10 cellular contexts compared by ENCODE assay signal in genomic region chrX:154317391-154318000, GRCh38. TPM values are rescaled to one million over a fixed set of nuclear protein-coding genes. Genes with fewer than 3 reads are reported as not detected.
A peak's percentile ranks its signal among the peaks of the same experiment; 100 is the strongest.
DNase-seq lines count a peak whose midpoint lies in the region; ATAC-seq and TF ChIP-seq lines count a peak whose summit lies in the region.
"Had no signal": no experiment of that assay in that cellular context is flagged by ENCODE, and none has a peak within 500 bp of the region (broad histone marks: within the 10 kb centered on the region; RNA-seq: fewer than 3 reads in every experiment).

No MANE protein-coding gene starts in this region.

- no peak for TF ChIP-seq POLR2A in spleen (IDR thresholded peaks at IDR 0.05)

- H3K9me2 ChIP-seq in PC-3 (replicated peaks; ENCODE audit: low read length) = no peaks in the 10 kb centered on the region

- no peak overlapping the region for H3K9ac ChIP-seq in PC-3 (ENCODE audit: low read length)

- no peak overlapping the region for H3K4me2 ChIP-seq in PC-3 (ENCODE audit: low read length)

- POLR2A ChIA-PET in PC-3 (lab: Charles Lee; ENCODE audit: unreplicated experiment) = no interaction called here

- intact Hi-C loops in PC-3 (cut with micrococcal nuclease) = no loop called here
- intact Hi-C loops in spleen (cut with DNase I; ENCODE audit: low total_unique reads) = no loop called here

- H2AFZ ChIP-seq in PC-3 (ENCODE audit: low read length) = peak overlapping the region; percentile 73

- BruUV-seq in PC-3 (replicated peaks; lab: Mats Ljungman, UMichigan) = no TSS peak

- H3K9me3 ChIP-seq in PC-3 (ENCODE audit: low read length) (no peaks in the 10 kb centered on the region), spleen (no peaks in the 10 kb centered on the region)

- H3K4me1 ChIP-seq in PC-3 (ENCODE audit: insufficient read depth, low read length) = no peaks in the 10 kb centered on the region
- no peaks in the 10 kb centered on the region for H3K4me1 ChIP-seq in foreskin keratinocyte
- H3K4me1 ChIP-seq in spleen = peaks cover 0 to 23% (median 0%) of the 10 kb centered on the region in 6 donors

- no peaks in the 10 kb centered on the region for H4K20me1 ChIP-seq in PC-3 (ENCODE audit: low read length)

- CTCF ChIA-PET in PC-3 (lab: Charles Lee) = no interaction called here

- no peaks in the 10 kb centered on the region for H3K79me2 ChIP-seq in PC-3 (ENCODE audit: low read length)

- WGBS in spleen, 5 donors = 38 to 45% (median 42%) methylated on average over 8 of the region's 8 CpGs

- DNase-seq in NCI-H2227 (lab: John Stamatoyannopoulos, UW; ENCODE audit: unreplicated experiment) = peak; percentile 31
- no peak for DNase-seq in NCI-H2227 treated with DMSO at 0.1 percent for 48 hours (lab: John Stamatoyannopoulos, UW)
- DNase-seq in PC-3 = peak; percentile 37
- DNase-seq in foreskin keratinocyte = no peak
- DNase-seq in spleen = peak; percentile 71
- DNase-seq in HPDE6-E6E7 (ENCODE audit: extremely low spot score) = no peak
- DNase-seq in AG08396 (ENCODE audit: low spot score) = no peak
- DNase-seq: DMS79 treated with DMSO at 0.1 percent for 48 hours, NCI-H526 treated with DMSO at 0.1 percent for 48 hours had no signal

- no peak overlapping the region for H3K27ac ChIP-seq in PC-3 (ENCODE audit: low read length)
- H3K27ac ChIP-seq in foreskin keratinocyte = no peak overlapping the region
- no peak overlapping the region for H3K27ac ChIP-seq in spleen

- ATAC-seq in PC-3 (peak; percentile 63), foreskin keratinocyte (no peak), HG03354 (IDR thresholded peaks at IDR 0.05; ENCODE audit: poor library complexity, severe bottlenecking, unreplicated experiment) (no peak)

- H3K36me3 ChIP-seq in PC-3 (ENCODE audit: low read depth, low read length) (no peaks in the 10 kb centered on the region), spleen (no peaks in the 10 kb centered on the region)

- no peaks in the 10 kb centered on the region for H3K27me3 ChIP-seq in PC-3 (ENCODE audit: low read length)
- H3K27me3 ChIP-seq in foreskin keratinocyte = no peaks in the 10 kb centered on the region
- H3K27me3 ChIP-seq in spleen (replicated peaks in 1 of 7) = peaks cover 0 to 7% (median 0%) of the 10 kb centered on the region in 7 donors

- TF ChIP-seq CTCF in PC-3 (conservative IDR thresholded peaks at IDR 0.05; ENCODE audit: low read depth, low read length) (peak; percentile 61), foreskin keratinocyte (conservative IDR thresholded peaks at IDR 0.05) (peak; percentile 43), spleen (IDR thresholded peaks at IDR 0.05 in 8 of 11, conservative IDR thresholded peaks at IDR 0.05 in 3 of 11) (peak in 10 of 11 experiments; percentile 14 to 61 (median 46))

- H3F3A ChIP-seq in PC-3 (ENCODE audit: low read length, unreplicated experiment) = no peaks in the 10 kb centered on the region

- H3K4me3 ChIP-seq in PC-3 (ENCODE audit: low read length) = no peak overlapping the region
- H3K4me3 ChIP-seq in spleen = no peak overlapping the region

RNA-seq across cellular contexts. Expression of gene TKTL1, which starts 21.9 kb away (rescaled TPM):
- total RNA-seq in PC-3 (2014; rRNA removed) (not detected in 2 replicates), foreskin keratinocyte (not detected in 2 replicates), spleen (1 to 10 TPM in 3 of 7 donors, under 1 TPM in 3, not detected in 1; 0.42 to 3.7 (median 1.2) TPM)
- polyA plus RNA-seq in foreskin keratinocyte (not detected in 2 replicates), spleen (under 1 TPM; 0.13 to 0.57 (median 0.24) TPM)

RNA-seq across cellular contexts. Expression of gene TEX28, which starts 22.6 kb away (rescaled TPM):
- total RNA-seq in PC-3 (2014; rRNA removed) (0.11 TPM in 1 of 2 replicates, not detected in the other), foreskin keratinocyte (not detected in 2 replicates), spleen (not detected)
- polyA plus RNA-seq in foreskin keratinocyte (not detected in 2 replicates), spleen (not detected)

RNA-seq across cellular contexts. Expression of gene FLNA, which starts 56.9 kb away (rescaled TPM):
- total RNA-seq in PC-3 (2014; rRNA removed) (2,058 and 3,170 TPM in 2 replicates), foreskin keratinocyte (1,667 and 1,680 TPM in 2 replicates), spleen (1,000 to 10,000 TPM in 1 of 7 donors, 100 to 1,000 TPM in 6; 401 to 1,447 (median 668) TPM)
- polyA plus RNA-seq in foreskin keratinocyte (1,552 and 1,648 TPM in 2 replicates), spleen (100 to 1,000 TPM; 259 to 548 (median 322) TPM)

Comparison
In these comparisons a context has a peak if more than half of its experiments do, and no peak if none do; other contexts are left out.
1. DNase-seq: peak in NCI-H2227 (single experiment), PC-3 (single experiment) and spleen (single experiment); none in NCI-H2227 treated with DMSO at 0.1 percent for 48 hours (single experiment), foreskin keratinocyte (0 of 2), HPDE6-E6E7 (single experiment) and AG08396 (single experiment).
2. Peak in every context shown above with its lines, with median percentiles within 50 percentile points of each other: CTCF ChIP-seq.